16 cellular contexts compared by ENCODE assay signal in genomic region chr3:15892828-15893227, GRCh38.
DNase-seq lines count a peak whose midpoint lies in the region; ATAC-seq and TF ChIP-seq lines count a peak whose summit lies in the region.
"Had no signal": no experiment of that assay in that cellular context is flagged by ENCODE, and none has a peak within 500 bp of the region (broad histone marks: within the 10 kb centered on the region; RNA-seq: fewer than 3 reads in every experiment).

No MANE protein-coding gene starts in this region.

- no peak overlapping the region for H3K4me3 ChIP-seq in epithelial cell of esophagus (ENCODE audit: low read length)
- H3K4me3 ChIP-seq: coronary artery, esophagus squamous epithelium, lung, upper lobe of left lung had no signal

- H3K36me3 Mint-ChIP-seq in nephron (ENCODE audit: low read depth), result no peaks in the 10 kb centered on the region
- H3K36me3 Mint-ChIP-seq: natural killer cell had no signal

- TF ChIP-seq CTCF in epithelial cell of esophagus (IDR thresholded peaks at IDR 0.05; ENCODE audit: insufficient read depth, low read depth, low read length, missing control alignments) (no peak), nephron (IDR thresholded peaks at IDR 0.05; ENCODE audit: unreplicated experiment in 3 of 3) (no peak)

- no peaks in the 10 kb centered on the region for H3K9me3 Mint-ChIP-seq in nephron
- H3K9me3 Mint-ChIP-seq: activated T-cell treated with anti-CD3 and anti-CD28 coated beads, Interleukin-2, amount 50 U/mL, for 24 hours; natural killer cell had no signal

- H3K27me3 Mint-ChIP-seq in nephron (ENCODE audit: low read depth), result peaks cover 12% of the 10 kb centered on the region
- H3K27me3 Mint-ChIP-seq: activated naive CD8-positive, alpha-beta T cell treated with anti-CD3 and anti-CD28 coated beads, Interleukin-2, amount 50 U/mL, for 24 hours; activated T-cell treated with anti-CD3 and anti-CD28 coated beads, Interleukin-2, amount 50 U/mL, for 24 hours had no signal

- DNase-seq in AG08396 (ENCODE audit: low spot score) (peak; percentile 31), NCI-H2029 (lab: John Stamatoyannopoulos, UW) (peak; percentile 73), epithelial cell of esophagus (ENCODE audit: low read depth) (peak; percentile 7), erythroblast (lab: John Stamatoyannopoulos, UW) (no peak), NCI-H1694 treated with DMSO at 0.1 percent for 48 hours (lab: John Stamatoyannopoulos, UW) (no peak)
- DNase-seq: activated naive CD8-positive, alpha-beta T cell treated with anti-CD3 and anti-CD28 coated beads, Interleukin-2, amount 50 U/mL, for 24 hours; activated T-cell treated with anti-CD3 and anti-CD28 coated beads, Interleukin-2, amount 50 U/mL, for 24 hours; esophagus squamous epithelium; natural killer cell; NCI-H2227 treated with DMSO at 0.1 percent for 48 hours; upper lobe of left lung had no signal

- peaks cover 19% of the 10 kb centered on the region for H3K4me1 Mint-ChIP-seq in nephron

- ATAC-seq in GM19324 (IDR thresholded peaks at IDR 0.05; ENCODE audit: low FRiP score, unreplicated experiment), result no peak
- no peak for ATAC-seq in GM21515 (IDR thresholded peaks at IDR 0.05; ENCODE audit: unreplicated experiment)
- ATAC-seq: activated naive CD8-positive, alpha-beta T cell treated with anti-CD3 and anti-CD28 coated beads, Interleukin-2, amount 50 U/mL, for 24 hours; natural killer cell had no signal

- TF ChIP-seq POLR2A in erythroblast (IDR thresholded peaks at IDR 0.05; ENCODE audit: low read length), result no peak

- no peak overlapping the region for H3K4me3 Mint-ChIP-seq in nephron
- H3K4me3 Mint-ChIP-seq: activated naive CD8-positive, alpha-beta T cell treated with anti-CD3 and anti-CD28 coated beads, Interleukin-2, amount 50 U/mL, for 24 hours; activated T-cell treated with anti-CD3 and anti-CD28 coated beads, Interleukin-2, amount 50 U/mL, for 24 hours; natural killer cell had no signal

- peak overlapping the region; percentile 0 to 77 (median 25) for H3K27ac Mint-ChIP-seq in nephron
- H3K27ac Mint-ChIP-seq: activated naive CD8-positive, alpha-beta T cell treated with anti-CD3 and anti-CD28 coated beads, Interleukin-2, amount 50 U/mL, for 24 hours; activated T-cell treated with anti-CD3 and anti-CD28 coated beads, Interleukin-2, amount 50 U/mL, for 24 hours; natural killer cell had no signal

Comparison
In these comparisons a context has a peak if more than half of its experiments do, and no peak if none do; other contexts are left out.
1. DNase-seq: peak in AG08396 (single experiment), NCI-H2029 (single experiment) and epithelial cell of esophagus (single experiment); none in erythroblast (0 of 2) and NCI-H1694 treated with DMSO at 0.1 percent for 48 hours (single experiment).